ENCODE assay signal across 9 cellular contexts in the genomic region with DNA sequence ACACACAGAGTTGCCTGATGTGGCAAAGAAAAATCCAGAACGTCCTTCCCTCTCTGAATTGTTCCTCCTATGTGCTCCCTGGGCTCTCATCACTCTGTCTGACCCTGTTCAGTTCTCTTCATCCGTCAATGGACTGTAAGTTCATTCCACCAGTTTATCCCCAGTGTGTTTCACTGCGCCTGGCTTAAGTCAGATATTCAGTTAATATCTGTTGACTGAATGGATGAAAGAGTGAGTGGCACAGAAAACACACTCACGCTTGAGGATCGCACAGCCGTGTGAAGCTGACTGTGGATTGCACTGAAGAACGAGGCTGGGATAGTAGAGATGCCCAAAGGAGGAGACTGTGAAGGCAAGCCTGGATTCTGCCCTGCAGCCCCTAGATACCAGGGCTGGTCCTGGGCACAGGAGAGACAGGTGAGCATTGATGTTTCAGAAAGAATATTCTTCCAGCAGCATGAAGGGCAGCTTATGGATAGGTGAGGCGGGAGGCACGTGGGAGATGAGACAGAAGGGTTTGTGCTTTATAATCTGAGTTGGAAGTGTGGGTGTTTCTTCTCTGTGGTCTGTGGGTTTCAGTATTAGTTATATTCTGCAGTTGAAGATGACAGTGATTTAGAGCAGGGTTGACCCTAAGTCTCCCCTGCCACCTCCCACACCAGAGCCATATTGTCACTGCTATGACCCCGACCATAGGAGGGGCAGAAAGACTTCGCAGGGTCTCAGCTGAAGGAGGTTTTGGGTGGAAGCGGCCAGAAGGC.
DNase-seq lines count a peak whose midpoint lies in the region; ATAC-seq, FAIRE-seq and TF ChIP-seq lines count a peak whose summit lies in the region.
"Had no signal": no experiment of that assay in that cellular context is flagged by ENCODE, and none has a peak within 500 bp of the region (broad histone marks: within the 10 kb centered on the region; RNA-seq: fewer than 3 reads in every experiment).

No MANE protein-coding gene starts in this region.

- DNase-seq in astrocyte (ENCODE audit: low read depth): peak; percentile 27
- no peak for DNase-seq in left cardiac atrium
- DNase-seq in putamen (ENCODE audit: low spot score): no peak
- DNase-seq in middle frontal gyrus (ENCODE audit: extremely low spot score, low spot score): no peak
- DNase-seq in HuH-7.5 (ENCODE audit: low spot score): no peak

- H3K36me3 ChIP-seq in astrocyte (ENCODE audit: insufficient read depth, low read length): no peaks in the 10 kb centered on the region
- H3K36me3 ChIP-seq: SJSA1 had no signal

- H3K27ac ChIP-seq in astrocyte (ENCODE audit: low read depth, low read length): peak overlapping the region; percentile 79
- H3K27ac ChIP-seq: SJSA1 had no signal

- no peaks in the 10 kb centered on the region for H3K9me3 Mint-ChIP-seq in astrocyte (ENCODE audit: unreplicated experiment)

- H3K4me1 ChIP-seq in astrocyte (ENCODE audit: insufficient read depth, low read length): peaks cover 53% of the 10 kb centered on the region

- TF ChIP-seq CTCF in astrocyte (IDR thresholded peaks at IDR 0.05; ENCODE audit: insufficient read depth, low read depth, low read length): no peak

- H3K4me3 ChIP-seq in astrocyte (ENCODE audit: insufficient read depth, low read depth, low read length): no peak overlapping the region
- H3K4me3 ChIP-seq: SJSA1 had no signal

- H3K36me3 Mint-ChIP-seq in astrocyte (ENCODE audit: low read depth, unreplicated experiment): no peaks in the 10 kb centered on the region

- H3K9ac ChIP-seq in astrocyte (ENCODE audit: low read length): peak overlapping the region; percentile 51

- H2AFZ ChIP-seq in astrocyte (ENCODE audit: low read depth, low read length): peak overlapping the region; percentile 7

- no peak overlapping the region for H3K4me3 Mint-ChIP-seq in astrocyte (ENCODE audit: unreplicated experiment)

- no peak for FAIRE-seq in astrocyte (lab: Jason Lieb, UNC)

- no peaks in the 10 kb centered on the region for H4K20me1 ChIP-seq in astrocyte (ENCODE audit: insufficient read depth, low read length)

- H3K4me2 ChIP-seq in astrocyte (ENCODE audit: low read length): peak overlapping the region; percentile 82

- peak; percentile 100 for ATAC-seq in GM18508 (IDR thresholded peaks at IDR 0.05; ENCODE audit: insufficient read depth, unreplicated experiment)
- ATAC-seq in GM19467 (IDR thresholded peaks at IDR 0.05; ENCODE audit: unreplicated experiment): peak; percentile 98
- peak; percentile 99 for ATAC-seq in HG03025 (IDR thresholded peaks at IDR 0.05; ENCODE audit: low FRiP score, unreplicated experiment)
- no peak for ATAC-seq in left cardiac atrium

- no peaks in the 10 kb centered on the region for H3K27me3 Mint-ChIP-seq in astrocyte (ENCODE audit: low read depth, unreplicated experiment)

- no peaks in the 10 kb centered on the region for H3K9me3 ChIP-seq in astrocyte (ENCODE audit: insufficient read depth, low read depth, low read length)
- H3K9me3 ChIP-seq: SJSA1 had no signal

- intact Hi-C loops in left cardiac atrium (cut with DNase I): no loop called here

- H3K4me1 Mint-ChIP-seq in astrocyte (ENCODE audit: low read depth, unreplicated experiment): peaks cover 40% of the 10 kb centered on the region

- H3K79me2 ChIP-seq in astrocyte (ENCODE audit: insufficient read depth, low read length): no peaks in the 10 kb centered on the region

- no peaks in the 10 kb centered on the region for H3K27me3 ChIP-seq in astrocyte (ENCODE audit: insufficient read depth, low read length)
- H3K27me3 ChIP-seq: SJSA1 had no signal

- no peak overlapping the region for H3K27ac Mint-ChIP-seq in astrocyte (ENCODE audit: unreplicated experiment)

Comparison
In these comparisons a context has a peak if more than half of its experiments do, and no peak if none do; other contexts are left out.
1. ATAC-seq: peak in GM18508 (single experiment), GM19467 (single experiment) and HG03025 (single experiment); none in left cardiac atrium (0 of 2).